ENCODE assay signal across 9 cellular contexts in the genomic region with DNA sequence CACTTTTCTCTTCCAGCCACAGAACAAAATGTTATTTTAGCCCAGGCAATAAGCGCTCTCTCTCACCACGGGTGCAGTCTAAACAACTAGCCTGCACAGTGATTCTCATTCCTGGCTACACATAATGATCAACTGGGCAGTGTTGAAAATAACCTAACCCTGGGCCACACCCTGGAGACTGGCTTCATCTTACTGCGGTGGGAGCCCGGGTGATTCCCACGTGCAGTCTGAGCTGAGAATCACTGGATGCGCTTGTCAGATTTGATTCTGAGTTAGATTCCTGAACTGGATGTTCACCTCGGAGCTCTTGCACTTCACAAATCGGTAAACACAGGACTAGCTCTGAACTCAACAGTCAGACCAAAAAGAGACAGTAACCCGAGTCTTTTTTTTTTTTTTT. TPM values are rescaled to one million over a fixed set of nuclear protein-coding genes. Genes with fewer than 3 reads are reported as not detected.
DNase-seq lines count a peak whose midpoint lies in the region; ATAC-seq, FAIRE-seq and TF ChIP-seq lines count a peak whose summit lies in the region.
"Had no signal": no experiment of that assay in that cellular context is flagged by ENCODE, and none has a peak within 500 bp of the region (broad histone marks: within the 10 kb centered on the region; RNA-seq: fewer than 3 reads in every experiment).

No MANE protein-coding gene starts in this region.

- peak overlapping the region; percentile 86 for H3K4me3 Mint-ChIP-seq in activated naive CD8-positive, alpha-beta T cell treated with anti-CD3 and anti-CD28 coated beads, Interleukin-2, amount 10 ng/mL, durations not matched to agents 7 days and 5 days

- H3K9ac ChIP-seq in DND-41 (ENCODE audit: low read depth, low read length) (peak overlapping the region; percentile 64), kidney (ENCODE audit: low read length in 2 of 2) (no peak overlapping the region)

- no peaks in the 10 kb centered on the region for H3K27me3 Mint-ChIP-seq in activated naive CD8-positive, alpha-beta T cell treated with anti-CD3 and anti-CD28 coated beads, Interleukin-2, amount 10 ng/mL, durations not matched to agents 7 days and 5 days

- H3K4me1 ChIP-seq in DND-41 (ENCODE audit: insufficient read depth, low read length) (peaks cover 70% of the 10 kb centered on the region), kidney (ENCODE audit: control insufficient read depth in 1 of 2, insufficient read depth in 1 of 2, low read depth in 1 of 2, low read length in 2 of 2) (peaks cover 0 to 8% of the 10 kb centered on the region in 2 donors)

- H2AFZ ChIP-seq in DND-41 (ENCODE audit: low read depth, low read length) = 0 out of 2 replicates have a peak overlapping the region, but pooled peaks have one; percentile 9

- no peaks in the 10 kb centered on the region for H3K27me3 ChIP-seq in DND-41 (ENCODE audit: insufficient read depth, low read length, poor library complexity)

- H3K9me3 ChIP-seq in DND-41 (ENCODE audit: insufficient read depth, low read length, severe bottlenecking) = no peaks in the 10 kb centered on the region
- H3K9me3 ChIP-seq in kidney (ENCODE audit: control insufficient read depth in 1 of 2, low read length in 2 of 2) = no peaks in the 10 kb centered on the region

- TF ChIP-seq CTCF in DND-41 (IDR thresholded peaks at IDR 0.05; ENCODE audit: borderline replicate concordance, extremely low read depth, low read length, poor library complexity, severe bottlenecking) (no peak), kidney (IDR thresholded peaks at IDR 0.05; ENCODE audit: borderline replicate concordance, extremely low read depth, insufficient read depth) (no peak)

- H4K20me1 ChIP-seq in DND-41 (ENCODE audit: insufficient read depth, low read length) = peaks cover 49% of the 10 kb centered on the region

- H3K4me2 ChIP-seq in DND-41 (ENCODE audit: insufficient read depth, low read length) = peak overlapping the region; percentile 83

- ATAC-seq in DND-41 (ENCODE audit: insufficient read depth, low read depth) = peak; percentile 1; the same call in 1 of the 3 replicates
- ATAC-seq in HG02981 (IDR thresholded peaks at IDR 0.05; ENCODE audit: unreplicated experiment) = peak; percentile 26
- peak; percentile 3 for ATAC-seq in activated naive CD8-positive, alpha-beta T cell treated with anti-CD3 and anti-CD28 coated beads, Interleukin-2, amount 10 ng/mL, durations not matched to agents 7 days and 5 days (ENCODE audit: low read depth)

- H3K4me1 Mint-ChIP-seq in activated naive CD8-positive, alpha-beta T cell treated with anti-CD3 and anti-CD28 coated beads, Interleukin-2, amount 10 ng/mL, durations not matched to agents 7 days and 5 days = peaks cover 79% of the 10 kb centered on the region

- peak overlapping the region; percentile 95 for H3K27ac ChIP-seq in DND-41 (ENCODE audit: low read length)
- H3K27ac ChIP-seq in kidney (ENCODE audit: low read depth in 2 of 2, low read length in 2 of 2) = no peak overlapping the region

- peaks cover 73% of the 10 kb centered on the region for H3K36me3 ChIP-seq in DND-41 (ENCODE audit: insufficient read depth, low read length)
- H3K36me3 ChIP-seq in kidney (ENCODE audit: control insufficient read depth in 1 of 2, insufficient read depth in 2 of 2, low read length in 2 of 2) = no peaks in the 10 kb centered on the region

- H3K9me3 Mint-ChIP-seq in activated naive CD8-positive, alpha-beta T cell treated with anti-CD3 and anti-CD28 coated beads, Interleukin-2, amount 10 ng/mL, durations not matched to agents 7 days and 5 days = no peaks in the 10 kb centered on the region

- DNase-seq in DND-41 (peak; percentile 36), myocyte (ENCODE audit: low read depth) (peak; percentile 60), NCI-H1417 (lab: John Stamatoyannopoulos, UW) (no peak), HK-2 (ENCODE audit: unreplicated experiment) (no peak), H4 (ENCODE audit: low spot score) (no peak), kidney (no peak)
- DNase-seq in activated naive CD8-positive, alpha-beta T cell treated with anti-CD3 and anti-CD28 coated beads, Interleukin-2, amount 10 ng/mL, durations not matched to agents 7 days and 5 days = no peak

- H3K36me3 Mint-ChIP-seq in activated naive CD8-positive, alpha-beta T cell treated with anti-CD3 and anti-CD28 coated beads, Interleukin-2, amount 10 ng/mL, durations not matched to agents 7 days and 5 days = peaks cover 63% of the 10 kb centered on the region

- intact Hi-C loops in kidney (cut with DNase I) = no loop called here

- H3K79me2 ChIP-seq in DND-41 (ENCODE audit: insufficient read depth, low read length) = peaks cover 99% of the 10 kb centered on the region

- no peak for FAIRE-seq in kidney (lab: Jason Lieb, UNC)
- FAIRE-seq: G401.6 had no signal

- peak overlapping the region; percentile 93 for H3K27ac Mint-ChIP-seq in activated naive CD8-positive, alpha-beta T cell treated with anti-CD3 and anti-CD28 coated beads, Interleukin-2, amount 10 ng/mL, durations not matched to agents 7 days and 5 days

- POLR2A ChIA-PET in activated naive CD8-positive, alpha-beta T cell treated with anti-CD3 and anti-CD28 coated beads, Interleukin-2, amount 10 ng/mL, durations not matched to agents 7 days and 5 days (lab: Charles Lee) = interaction anchor here (0.7 to 3.6 kb wide), 17 partner anchors 9 to 541 kb away, joined by 3 to 157 read pairs (median 11); partner anchors contain the start of genes LUC7L2, ZC3HAV1 and ZC3HAV1L

- peak overlapping the region; percentile 9 to 57; a peak in 3 of 4 replicates for H3K4me3 ChIP-seq in DND-41 (ENCODE audit: low read depth in 1 of 2, low read length in 2 of 2)
- H3K4me3 ChIP-seq in kidney (ENCODE audit: low read length in 2 of 2) = no peak overlapping the region

RNA-seq across cellular contexts. Expression of gene ZC3HAV1, which starts 14.9 kb away (rescaled TPM):
- total RNA-seq in activated naive CD8-positive, alpha-beta T cell treated with anti-CD3 and anti-CD28 coated beads, Interleukin-2, amount 10 ng/mL, durations not matched to agents 7 days and 5 days = 100 to 1,000 TPM; 136 TPM
- total RNA-seq in myocyte (20.9 and 29.7 TPM in 2 replicates), kidney (40.2 TPM)
- polyA plus RNA-seq in myocyte (2012) = 10.9 TPM
- 26.2 and 28.8 TPM in 2 replicates for total RNA-seq in H4 (2014; rRNA removed; shearing (Covaris generic))
- polyA plus RNA-seq in kidney (ENCODE audit: insufficient read depth, low read depth, low replicate concordance) = 11.1 TPM

RNA-seq across cellular contexts. Expression of gene ZC3HAV1L, which starts 58.8 kb away (rescaled TPM):
- total RNA-seq in activated naive CD8-positive, alpha-beta T cell treated with anti-CD3 and anti-CD28 coated beads, Interleukin-2, amount 10 ng/mL, durations not matched to agents 7 days and 5 days = 10 to 100 TPM; 15.6 to 17.4 TPM
- total RNA-seq in myocyte = 16.1 and 31.5 TPM in 2 replicates
- 12.7 TPM for polyA plus RNA-seq in myocyte (2012)
- 0.29 and 2.4 TPM in 2 replicates for total RNA-seq in H4 (2014; rRNA removed; shearing (Covaris generic))
- 16.1 TPM for total RNA-seq in kidney
- polyA plus RNA-seq in kidney (ENCODE audit: insufficient read depth, low read depth, low replicate concordance) = 0.37 TPM

Comparison
In these comparisons a context has a peak if more than half of its experiments do, and no peak if none do; other contexts are left out.
1. DNase-seq: peak in DND-41 (single experiment) and myocyte (single experiment); none in activated naive CD8-positive, alpha-beta T cell treated with anti-CD3 and anti-CD28 coated beads, Interleukin-2, amount 10 ng/mL, durations not matched to agents 7 days and 5 days (single experiment), NCI-H1417 (0 of 3), HK-2 (single experiment), H4 (single experiment) and kidney (single experiment).
2. H3K4me3 ChIP-seq: peak in DND-41 (2 of 2); none in kidney (0 of 2).
3. Peak in every context shown above with its lines, with median percentiles within 50 percentile points of each other: ATAC-seq.